In the genomic region with DNA sequence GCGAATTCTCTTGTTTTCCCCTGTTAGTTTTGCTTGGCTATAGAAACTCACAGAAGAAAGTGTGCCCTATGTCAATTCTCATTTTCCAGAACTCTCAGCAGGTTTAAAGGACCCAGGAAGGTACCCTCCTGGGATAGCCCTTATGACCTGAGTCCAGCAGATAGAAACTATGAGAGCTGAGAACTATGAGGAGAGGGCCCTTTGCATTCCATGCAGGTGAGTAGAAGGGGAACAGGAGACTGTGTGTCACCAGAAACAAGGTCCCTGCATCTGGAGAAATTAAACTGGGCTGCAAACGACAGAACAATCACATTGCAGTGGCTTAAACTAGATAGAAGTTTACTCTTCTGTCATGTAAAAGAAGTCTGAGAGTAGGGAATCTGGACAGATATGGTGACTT, we compare ENCODE assay signal across 20 cellular contexts. TPM values are rescaled to one million over a fixed set of nuclear protein-coding genes. Genes with fewer than 3 reads are reported as not detected.
DNase-seq lines count a peak whose midpoint lies in the region; ATAC-seq and TF ChIP-seq lines count a peak whose summit lies in the region.
"Had no signal": no experiment of that assay in that cellular context is flagged by ENCODE, and none has a peak within 500 bp of the region (broad histone marks: within the 10 kb centered on the region; RNA-seq: fewer than 3 reads in every experiment).

No MANE protein-coding gene starts in this region.

- H3K9me1 ChIP-seq in IMR-90 (ENCODE audit: insufficient read depth, low read length): peaks cover 29% of the 10 kb centered on the region

- no peak for TF ChIP-seq CTCF in IMR-90 (conservative IDR thresholded peaks at IDR 0.05; ENCODE audit: low read depth, low read length)
- no peak for TF ChIP-seq CTCF in nephron (IDR thresholded peaks at IDR 0.05; ENCODE audit: unreplicated experiment in 3 of 3)
- no peak for TF ChIP-seq CTCF in upper lobe of right lung (IDR thresholded peaks at IDR 0.05)
- TF ChIP-seq CTCF in colonic mucosa (IDR thresholded peaks at IDR 0.05): no peak

- H2BK20ac ChIP-seq in IMR-90 (ENCODE audit: low read depth, low read length): peak overlapping the region; percentile 53; the same call in 1 of the 2 replicates

- TF ChIP-seq POLR2A in IMR-90 (IDR thresholded peaks at IDR 0.05; ENCODE audit: low read depth, low read length): no peak

- peak overlapping the region; percentile 90; the same call in 2 of the 3 replicates for H2BK15ac ChIP-seq in IMR-90 (ENCODE audit: low read depth, low read length)

- peak overlapping the region; percentile 46 for H3K14ac ChIP-seq in IMR-90 (replicated peaks; ENCODE audit: low read depth, low read length)

- peak overlapping the region; percentile 39 for H2AK9ac ChIP-seq in IMR-90 (replicated peaks; ENCODE audit: low read depth, low read length, poor library complexity)

- no peaks in the 10 kb centered on the region for H3K9me3 Mint-ChIP-seq in nephron
- H3K9me3 Mint-ChIP-seq: CD4-positive, alpha-beta T cell; IgD-negative memory B cell had no signal

- H3K4ac ChIP-seq in IMR-90 (ENCODE audit: low read depth, low read length): peak overlapping the region; percentile 81

- H2AFZ ChIP-seq in IMR-90 (replicated peaks; ENCODE audit: low read length, poor library complexity): no peak overlapping the region

- H2AK5ac ChIP-seq in IMR-90 (ENCODE audit: low read depth, low read length): peak overlapping the region; percentile 40; the same call in 1 of the 2 replicates

- BruUV-seq in IMR-90 (replicated peaks; lab: Mats Ljungman, UMichigan): no TSS peak

- 0 out of 2 replicates have a peak overlapping the region, but pooled peaks have one; percentile 11 for H4K91ac ChIP-seq in IMR-90 (ENCODE audit: insufficient read depth, low read depth, low read length)

- in situ Hi-C loops in IMR-90 (cut with MboI; ENCODE audit: low sequenced_read_pairs): no loop called here

- TF ChIP-seq RAD21 in IMR-90 (IDR thresholded peaks at IDR 0.05; ENCODE audit: low read length): no peak

- peaks cover 55% of the 10 kb centered on the region for H3K4me1 Mint-ChIP-seq in nephron

- peak overlapping the region; percentile 61 for H2BK120ac ChIP-seq in IMR-90 (ENCODE audit: low read depth, low read length)

- 60% methylated on average over 1 of the region's 2 CpGs; no CpG with 5 or more reads in 1 of the 2 experiments for WGBS in IMR-90 (ENCODE audit: extremely low coverage in 2 of 2, insufficient read length in 1 of 2), 2 experiments

- H3K4me3 ChIP-seq in IMR-90 (ENCODE audit: insufficient read depth, low read depth, low read length) (no peak overlapping the region), upper lobe of right lung (no peak overlapping the region), colonic mucosa (no peak overlapping the region)
- H3K4me3 ChIP-seq: GM12878, HAP-1 had no signal

- no peak overlapping the region for H3K4me2 ChIP-seq in IMR-90 (ENCODE audit: low read depth, low read length)

- no peak for ATAC-seq in IMR-90 (ENCODE audit: low read depth)
- peak; percentile 80 for ATAC-seq in upper lobe of right lung
- ATAC-seq: GM12878, Panc1 had no signal

- no peak overlapping the region for H3K9ac ChIP-seq in IMR-90 (ENCODE audit: low read depth, low read length)
- no peak overlapping the region for H3K9ac ChIP-seq in colonic mucosa (ENCODE audit: low read depth in 2 of 2, low read length in 2 of 2)

- H4K5ac ChIP-seq in IMR-90 (ENCODE audit: low read depth, low read length): no peak overlapping the region; the same call in 1 of the 2 replicates

- peak overlapping the region; percentile 71; the same call in 1 of the 2 replicates for H3K23ac ChIP-seq in IMR-90 (ENCODE audit: low read depth, low read length)

- dilution Hi-C loops in IMR-90 (cut with HindIII; ENCODE audit: low sequenced_read_pairs, unreplicated experiment): no loop called here

- H3K9me3 ChIP-seq in IMR-90 (ENCODE audit: control insufficient read depth, insufficient read depth, low read length) (no peaks in the 10 kb centered on the region), upper lobe of right lung (no peaks in the 10 kb centered on the region), colonic mucosa (no peaks in the 10 kb centered on the region)
- H3K9me3 ChIP-seq: HAP-1 had no signal

- no peak overlapping the region for H3K4me3 Mint-ChIP-seq in nephron
- H3K4me3 Mint-ChIP-seq: CD4-positive, alpha-beta T cell; IgD-negative memory B cell had no signal

- intact Hi-C loops in IMR-90 (cut with micrococcal nuclease) (no loop called here), upper lobe of right lung (cut with DNase I) (no loop called here), colonic mucosa (cut with DNase I) (no loop called here)

- H3K18ac ChIP-seq in IMR-90 (ENCODE audit: low read depth, low read length): 0 out of 2 replicates have a peak overlapping the region, but pooled peaks have one; percentile 26

- CTCF ChIA-PET in IMR-90 (lab: Yijun Ruan, JAX): no interaction called here

- H2BK5ac ChIP-seq in IMR-90 (ENCODE audit: low read depth, low read length, poor library complexity, severe bottlenecking): peak overlapping the region; percentile 69

- no peaks in the 10 kb centered on the region for H3K36me3 Mint-ChIP-seq in nephron (ENCODE audit: low read depth)

- no peaks in the 10 kb centered on the region for H3K27me3 ChIP-seq in IMR-90 (ENCODE audit: control insufficient read depth, insufficient read depth, low read length)
- H3K27me3 ChIP-seq in upper lobe of right lung: no peaks in the 10 kb centered on the region
- H3K27me3 ChIP-seq in colonic mucosa: no peaks in the 10 kb centered on the region

- H3K27ac ChIP-seq in IMR-90 (ENCODE audit: insufficient read depth, low read length): no peak overlapping the region
- peak overlapping the region; percentile 32 for H3K27ac ChIP-seq in upper lobe of right lung
- no peak overlapping the region for H3K27ac ChIP-seq in colonic mucosa

- peaks cover 7% of the 10 kb centered on the region for H3K27me3 Mint-ChIP-seq in nephron (ENCODE audit: low read depth)

- no peak overlapping the region for H3K56ac ChIP-seq in IMR-90 (ENCODE audit: extremely low read depth, insufficient read depth, low read length)

- 0 out of 4 replicates have a peak, but pooled peaks cover 0 to 2% of the 10 kb centered on the region in 2 experiments for H3K79me1 ChIP-seq in IMR-90 (ENCODE audit: low read depth in 1 of 2, low read length in 2 of 2)

- H3K27ac Mint-ChIP-seq in nephron: peak overlapping the region; percentile 13 to 73 (median 60)
- H3K27ac Mint-ChIP-seq: CD4-positive, alpha-beta T cell had no signal

- no peak for DNase-seq in IMR-90
- peak; percentile 59 for DNase-seq in islet precursor cell
- DNase-seq in upper lobe of right lung: no peak
- DNase-seq in colonic mucosa: no peak
- DNase-seq in NCI-H187 treated with DMSO at 0.1 percent for 48 hours (lab: John Stamatoyannopoulos, UW): no peak
- DNase-seq in retina: no peak
- DNase-seq: CD4-positive, alpha-beta T cell; COR-L47; DMS79 treated with DMSO at 0.1 percent for 48 hours; NCI-H1417; NCI-H1694 treated with DMSO at 0.1 percent for 48 hours; NCI-H2107; NCI-H446 treated with DMSO at 0.1 percent for 48 hours; SIG-M5 had no signal

- H4K8ac ChIP-seq in IMR-90 (ENCODE audit: low read depth in 2 of 2, low read length in 2 of 2): peak overlapping the region in 1 of 2 experiments; percentile 85; a peak in 3 of 4 replicates

- peaks cover 34% of the 10 kb centered on the region for H3K4me1 ChIP-seq in IMR-90 (ENCODE audit: control insufficient read depth, insufficient read depth, low read length)
- H3K4me1 ChIP-seq in upper lobe of right lung: peaks cover 10% of the 10 kb centered on the region
- H3K4me1 ChIP-seq in colonic mucosa: peaks cover 7% of the 10 kb centered on the region

- H4K20me1 ChIP-seq in IMR-90 (ENCODE audit: insufficient read depth, low read length): no peaks in the 10 kb centered on the region

- POLR2A ChIA-PET in IMR-90 (lab: Charles Lee; ENCODE audit: unreplicated experiment): no interaction called here

- H3K36me3 ChIP-seq in IMR-90 (ENCODE audit: control insufficient read depth, insufficient read depth, low read length): no peaks in the 10 kb centered on the region
- no peaks in the 10 kb centered on the region for H3K36me3 ChIP-seq in upper lobe of right lung
- no peaks in the 10 kb centered on the region for H3K36me3 ChIP-seq in colonic mucosa
- H3K36me3 ChIP-seq: HAP-1 had no signal

TF ChIP-seq in IMR-90, 13 proteins besides CTCF, POLR2A, EP300 and RAD21 (continues in another document):
- TF ChIP-seq MAFK (IDR thresholded peaks at IDR 0.05; ENCODE audit: low read depth, low read length) (no peak), CHD1 (IDR thresholded peaks at IDR 0.05; ENCODE audit: low read depth, low read length) (no peak), SMC3 (IDR thresholded peaks at IDR 0.05; ENCODE audit: low read depth, low read length) (no peak), MXI1 (IDR thresholded peaks at IDR 0.05; ENCODE audit: borderline replicate concordance, low read depth, low read length) (no peak), CEBPB (IDR thresholded peaks at IDR 0.05; ENCODE audit: low read depth, low read length) (no peak), RCOR1 (IDR thresholded peaks at IDR 0.05; ENCODE audit: insufficient replicate concordance, low read length) (no peak), BHLHE40 (IDR thresholded peaks at IDR 0.05; ENCODE audit: low read depth, low read length) (no peak)
- TF ChIP-seq, protein P1, sequence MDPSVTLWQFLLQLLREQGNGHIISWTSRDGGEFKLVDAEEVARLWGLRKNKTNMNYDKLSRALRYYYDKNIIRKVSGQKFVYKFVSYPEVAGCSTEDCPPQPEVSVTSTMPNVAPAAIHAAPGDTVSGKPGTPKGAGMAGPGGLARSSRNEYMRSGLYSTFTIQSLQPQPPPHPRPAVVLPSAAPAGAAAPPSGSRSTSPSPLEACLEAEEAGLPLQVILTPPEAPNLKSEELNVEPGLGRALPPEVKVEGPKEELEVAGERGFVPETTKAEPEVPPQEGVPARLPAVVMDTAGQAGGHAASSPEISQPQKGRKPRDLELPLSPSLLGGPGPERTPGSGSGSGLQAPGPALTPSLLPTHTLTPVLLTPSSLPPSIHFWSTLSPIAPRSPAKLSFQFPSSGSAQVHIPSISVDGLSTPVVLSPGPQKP (IDR thresholded peaks at IDR 0.05; ENCODE audit: borderline replicate concordance, low read depth, low read length): no peak

RNA-seq across cellular contexts. Expression of a gene that starts 35.7 kb away (rescaled TPM):
- 19.9 and 21.1 TPM in 2 replicates for total RNA-seq in IMR-90 (2012; rRNA removed)
- polyA plus RNA-seq in IMR-90 (2012; rRNA removed): 41.5 and 45.5 TPM in 2 replicates
- polyA plus RNA-seq in IMR-90 (2012; cell fraction: cytosol; rRNA removed): 24.2 and 25.6 TPM in 2 replicates
- polyA plus RNA-seq in IMR-90 (2012; cell fraction: nucleus; rRNA removed; ENCODE audit: low replicate concordance): 53.9 and 65.7 TPM in 2 replicates
- total RNA-seq in upper lobe of right lung: 0.46 TPM
- under 1 TPM; 0.20 to 0.74 TPM for total RNA-seq in colonic mucosa
- total RNA-seq: CD4-positive, alpha-beta T cell had no signal

RNA-seq across cellular contexts. Expression of a gene that starts 36.9 kb away (rescaled TPM):
- total RNA-seq in IMR-90 (2012; rRNA removed): 0.36 and 0.56 TPM in 2 replicates
- polyA plus RNA-seq in IMR-90 (2012; rRNA removed): 0.30 and 0.34 TPM in 2 replicates
- polyA plus RNA-seq in IMR-90 (2012; cell fraction: cytosol; rRNA removed): 0.16 TPM in 1 of 2 replicates, not detected in the other
- polyA plus RNA-seq in IMR-90 (2012; cell fraction: nucleus; rRNA removed; ENCODE audit: low replicate concordance): 0.09 and 0.11 TPM in 2 replicates
- total RNA-seq in upper lobe of right lung: not detected
- not detected for total RNA-seq in colonic mucosa
- total RNA-seq: CD4-positive, alpha-beta T cell; GM12878; M059J had no signal
- polyA plus RNA-seq: GM12878, IgD-negative memory B cell had no signal

Comparison
In these comparisons a context has a peak if more than half of its experiments do, and no peak if none do; other contexts are left out.
1. RNA of a gene that starts 35.7 kb away (total RNA-seq): 19.9 to 21.1 TPM in IMR-90; 0.20 to 0.74 TPM in colonic mucosa and 0.46 TPM in upper lobe of right lung (single experiment); every median in the first group is over 10 times any median in the second.